ENCODE assay signal across 28 cellular contexts in the genomic region with DNA sequence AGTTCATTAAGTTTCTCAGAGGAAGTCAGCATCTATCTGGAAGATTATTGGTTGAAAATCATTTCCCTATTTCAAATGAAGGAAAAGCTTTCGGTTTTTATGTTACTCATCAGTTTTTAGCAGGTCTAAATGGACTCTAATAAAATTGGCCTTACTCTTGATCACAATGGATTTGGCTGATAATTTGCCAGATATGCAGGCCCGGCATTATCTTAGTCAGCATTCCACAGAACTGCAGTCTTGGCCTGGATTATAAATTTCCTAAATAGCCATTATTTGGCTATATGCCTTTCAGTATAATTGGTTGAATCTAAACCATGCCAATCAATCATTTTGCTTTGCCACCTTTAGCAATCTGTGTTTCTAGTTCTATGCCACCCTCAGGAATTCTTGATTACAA.
"Had no signal": no experiment of that assay in that cellular context is flagged by ENCODE, and none has a peak within 500 bp of the region (broad histone marks: within the 10 kb centered on the region; RNA-seq: fewer than 3 reads in every experiment).

No MANE protein-coding gene starts in this region.

- H3K4me3 ChIP-seq: ascending aorta, Peyer's patch, SJSA1 had no signal

- DNase-seq: activated B cell treated with CpG ODN at 0.5 μM for 24 hours; activated CD4-positive, alpha-beta memory T cell treated with anti-CD3 and anti-CD28 coated beads for 36 hours; activated CD4-positive, alpha-beta T cell treated with anti-CD3 and anti-CD28 coated beads for 1 hour; activated CD4-positive, alpha-beta T cell treated with anti-CD3 and anti-CD28 coated beads, Interleukin-2, amount 10 ng/mL, durations not matched to agents 7 days and 5 days; activated CD8-positive, alpha-beta memory T cell treated with anti-CD3 and anti-CD28 coated beads for 24 hours; activated effector memory CD4-positive, alpha-beta T cell treated with anti-CD3 and anti-CD28 coated beads, Interleukin-2, amount 50 U/mL, for 16 hours; activated naive CD4-positive, alpha-beta T cell treated with Interleukin-2 at 50 U/mL for 16 hours; activated naive CD8-positive, alpha-beta T cell treated with anti-CD3 and anti-CD28 coated beads, Interleukin-2, amount 50 U/mL, for 24 hours; activated T-cell treated with anti-CD3 and anti-CD28 coated beads, Interleukin-2, amount 50 U/mL, for 4 hours; amniotic stem cell; brain microvascular endothelial cell; cerebellar nuclear complex; Karpas-422; NCI-H1048; NCI-H146; NCI-H187 treated with DMSO at 0.1 percent for 48 hours; NCI-H2171; NCI-H226; NCI-H510A; NCI-H526 treated with DMSO at 0.1 percent for 48 hours; NCI-H82; Peyer's patch; SHP77; T-helper 17 cell; T-helper 9 cell had no signal

- ATAC-seq: activated naive CD4-positive, alpha-beta T cell treated with anti-CD3 and anti-CD28 coated beads, Interleukin-2, amount 50 U/mL, for 72 hours; activated naive CD8-positive, alpha-beta T cell treated with anti-CD3 and anti-CD28 coated beads, Interleukin-2, amount 50 U/mL, for 24 hours; activated T-cell treated with anti-CD3 and anti-CD28 coated beads, Interleukin-2, amount 50 U/mL, for 4 hours; T-helper 17 cell had no signal
